Comparison of ENCODE assay signal across 23 cellular contexts in genomic region chr6:63663882-63664281, GRCh38. TPM values are rescaled to one million over a fixed set of nuclear protein-coding genes. Genes with fewer than 3 reads are reported as not detected.
A peak's percentile ranks its signal among the peaks of the same experiment; 100 is the strongest.
DNase-seq lines count a peak whose midpoint lies in the region; ATAC-seq, FAIRE-seq and TF ChIP-seq lines count a peak whose summit lies in the region.
"Had no signal": no experiment of that assay in that cellular context is flagged by ENCODE, and none has a peak within 500 bp of the region (broad histone marks: within the 10 kb centered on the region; RNA-seq: fewer than 3 reads in every experiment).

No MANE protein-coding gene starts in this region.

- peak overlapping the region; percentile 37 for H3K27ac Mint-ChIP-seq in activated B cell treated with CpG ODN at 0.5 μM for 24 hours
- H3K27ac Mint-ChIP-seq: activated naive CD4-positive, alpha-beta T cell treated with anti-CD3 and anti-CD28 coated beads, Interleukin-2, amount 50 U/mL, for 72 hours; activated T-helper 1 cell treated with anti-CD3 and anti-CD28 coated beads, Interleukin-12 subunit alpha, Interleukin-12 subunit beta, Interleukin-2, Interleukin-4 antibody, amounts not matched to agents 30 ng/mL and 10 ng/mL and 1 ng/mL, durations not matched to agents 14 hours and 24 hours and 36 hours; T-helper 2 cell treated with Interferon-gamma antibody and Interleukin-4, amounts not matched to agents 5 μg/mL and 100 μg/mL, for 36 hours had no signal

- H3K79me2 ChIP-seq in SK-N-SH (ENCODE audit: insufficient read depth) (peaks cover 84% of the 10 kb centered on the region), HepG2 (ENCODE audit: insufficient read depth, low read length) (peaks cover 99% of the 10 kb centered on the region), smooth muscle cell (ENCODE audit: low read depth) (peaks cover 100% of the 10 kb centered on the region)

- H3K36me3 ChIP-seq in SK-N-SH (replicated peaks in 1 of 2; ENCODE audit: control insufficient read depth in 1 of 2, insufficient read depth in 2 of 2, low read length in 1 of 2), result peaks cover 0 to 6% of the 10 kb centered on the region in 2 experiments
- no peaks in the 10 kb centered on the region; a peak in 2 of 5 replicates for H3K36me3 ChIP-seq in HepG2 (replicated peaks in 1 of 2; ENCODE audit: control insufficient read depth in 1 of 2, insufficient read depth in 2 of 2, low read length in 2 of 2)
- no peaks in the 10 kb centered on the region for H3K36me3 ChIP-seq in smooth muscle cell (ENCODE audit: low read depth)
- H3K36me3 ChIP-seq: heart right ventricle, sigmoid colon, transverse colon had no signal

- peak overlapping the region in 1 of 2 experiments; percentile 82; a peak in 2 of 4 replicates for H3K27ac ChIP-seq in SK-N-SH (ENCODE audit: low read depth in 2 of 2, low read length in 1 of 2)
- no peak overlapping the region for H3K27ac ChIP-seq in HepG2 (ENCODE audit: extremely low read length, insufficient read depth, low read length)
- H3K27ac ChIP-seq in smooth muscle cell (ENCODE audit: low read depth), result peak overlapping the region; percentile 86
- H3K27ac ChIP-seq: 22Rv1, sigmoid colon had no signal

- H3K27me3 Mint-ChIP-seq in activated B cell treated with CpG ODN at 0.5 μM for 24 hours, result no peaks in the 10 kb centered on the region
- H3K27me3 Mint-ChIP-seq: CD8-positive, alpha-beta memory T cell had no signal

- H3K4me2 ChIP-seq in SK-N-SH, result peak overlapping the region; percentile 33; the same call in 1 of the 2 replicates
- no peak overlapping the region for H3K4me2 ChIP-seq in HepG2 (ENCODE audit: low read depth, low read length)
- peak overlapping the region; percentile 28 for H3K4me2 ChIP-seq in smooth muscle cell

- no TSS peak for BruUV-seq in HepG2 (replicated peaks; lab: Mats Ljungman, UMichigan)

- H3K4me3 ChIP-seq in SK-N-SH (ENCODE audit: low read depth in 2 of 2, low read length in 1 of 2) (no peak overlapping the region), HepG2 (replicated peaks in 1 of 3; ENCODE audit: insufficient read depth in 1 of 3, low read depth in 2 of 3, low read length in 3 of 3) (no peak overlapping the region), smooth muscle cell (no peak overlapping the region)
- H3K4me3 ChIP-seq: heart right ventricle, sigmoid colon, transverse colon had no signal

- in situ Hi-C loops in HepG2 (cut with HindIII; ENCODE audit: extremely low pct_ligation_motif_present, low pct_unique_long_range_greater_than_20kb), result no loop called here

- no peak for DNase-seq in SK-N-SH
- no peak for DNase-seq in activated B cell treated with CpG ODN at 0.5 μM for 24 hours
- no peak for DNase-seq in HepG2 (ENCODE audit: low spot score)
- DNase-seq in smooth muscle cell (lab: John Stamatoyannopoulos, UW; ENCODE audit: unreplicated experiment), result no peak
- no peak for DNase-seq in GM03348 (ENCODE audit: low spot score)
- DNase-seq in HPDE6-E6E7 (ENCODE audit: extremely low spot score), result no peak
- DNase-seq: CD8-positive, alpha-beta memory T cell; DMS153; heart right ventricle; NCI-H1048; NCI-H187 treated with DMSO at 0.1 percent for 48 hours; NCI-H526 treated with DMSO at 0.1 percent for 48 hours; sigmoid colon; stimulated activated CD8-positive, alpha-beta memory T cell treated with anti-CD3 and anti-CD28 coated beads, Interleukin-4, amount 100 ng/mL, for 48 hours; transverse colon had no signal

- no peak for TF ChIP-seq POLR2A in HepG2 (IDR thresholded peaks at IDR 0.05; ENCODE audit: insufficient read depth in 1 of 2, low read depth in 2 of 2, low read length in 2 of 2)

- H2AFZ ChIP-seq in SK-N-SH (ENCODE audit: low read depth), result no peak overlapping the region
- no peak overlapping the region for H2AFZ ChIP-seq in HepG2 (ENCODE audit: low read length)
- H2AFZ ChIP-seq in smooth muscle cell (ENCODE audit: low read depth), result no peak overlapping the region

- peaks cover 11% of the 10 kb centered on the region for H3K36me3 Mint-ChIP-seq in activated B cell treated with CpG ODN at 0.5 μM for 24 hours (ENCODE audit: low read depth)

- H3K9ac ChIP-seq in SK-N-SH (no peak overlapping the region), HepG2 (ENCODE audit: insufficient read depth, low read depth, low read length) (no peak overlapping the region), smooth muscle cell (ENCODE audit: low read depth) (no peak overlapping the region)

- intact Hi-C loops in activated B cell treated with CpG ODN at 0.5 μM for 24 hours (cut with micrococcal nuclease), result loop anchor here (2.0 kb wide), 1 partner anchor 17 kb away; no protein-coding TSS in a partner anchor
- intact Hi-C loops in HepG2 (cut with micrococcal nuclease; ENCODE audit: unreplicated experiment), result loop anchor here (2.0 kb wide), 1 partner anchor 17 kb away; no protein-coding TSS in a partner anchor

- peaks cover 52% of the 10 kb centered on the region for H4K20me1 ChIP-seq in SK-N-SH (ENCODE audit: insufficient read depth)
- peaks cover 61% of the 10 kb centered on the region for H4K20me1 ChIP-seq in HepG2 (ENCODE audit: insufficient read depth, low read length)
- peaks cover 94% of the 10 kb centered on the region for H4K20me1 ChIP-seq in smooth muscle cell (ENCODE audit: low read depth)

- H3K4me1 ChIP-seq in SK-N-SH (ENCODE audit: control insufficient read depth in 1 of 2, insufficient read depth in 2 of 2, low read depth in 1 of 2, low read length in 1 of 2) (peaks cover 4 to 7% of the 10 kb centered on the region in 2 experiments; a peak in 3 of 4 replicates), HepG2 (ENCODE audit: insufficient read depth, low read length) (peaks cover 24% of the 10 kb centered on the region), smooth muscle cell (ENCODE audit: low read depth) (peaks cover 8% of the 10 kb centered on the region)

- ATAC-seq in SK-N-SH treated with all-trans-retinoic acid at 6 μM for 48 hours (no peak), activated B cell treated with CpG ODN at 0.5 μM for 24 hours (ENCODE audit: low read depth) (no peak), HepG2 (no peak), HG03378 (IDR thresholded peaks at IDR 0.05; ENCODE audit: unreplicated experiment) (no peak)
- ATAC-seq: activated naive CD4-positive, alpha-beta T cell treated with anti-CD3 and anti-CD28 coated beads, Interleukin-2, amount 50 U/mL, for 72 hours had no signal

- TF ChIP-seq RAD21 in SK-N-SH (IDR thresholded peaks at IDR 0.05; ENCODE audit: low read length) (no peak), HepG2 (CRISPR knock-in tag; IDR thresholded peaks at IDR 0.05) (no peak)

- TF ChIP-seq CTCF in SK-N-SH (IDR thresholded peaks at IDR 0.05), result no peak
- no peak for TF ChIP-seq CTCF in activated B cell treated with CpG ODN at 0.5 μM for 24 hours (IDR thresholded peaks at IDR 0.05)
- no peak for TF ChIP-seq CTCF in HepG2 (CRISPR knock-in tag; IDR thresholded peaks at IDR 0.05)
- no peak for TF ChIP-seq CTCF in smooth muscle cell (IDR thresholded peaks at IDR 0.05; ENCODE audit: borderline replicate concordance, insufficient read depth, poor library complexity, severe bottlenecking)

- POLR2A ChIA-PET in SK-N-SH (lab: Yijun Ruan, JAX), result no interaction called here
- POLR2A ChIA-PET in activated B cell treated with CpG ODN at 0.5 μM for 24 hours (lab: Charles Lee), result interaction anchor here (1.6 kb wide), 1 partner anchor 28 kb away, joined by 4 read pairs; the partner anchor contains the start of gene PHF3
- POLR2A ChIA-PET in HepG2 (lab: Yijun Ruan, JAX), result interaction anchor here (1.2 kb wide), 1 partner anchor 28 kb away, joined by 3 read pairs; the partner anchor contains the start of gene PHF3

- H3K9me2 ChIP-seq in SK-N-SH, result no peaks in the 10 kb centered on the region

- H3K4me1 Mint-ChIP-seq in activated B cell treated with CpG ODN at 0.5 μM for 24 hours, result peaks cover 64% of the 10 kb centered on the region

- CTCF ChIA-PET in SK-N-SH (lab: Yijun Ruan, JAX) (interaction anchor here (1.1 to 1.4 kb wide), 2 partner anchors 22 to 65 kb away, joined by 3 to 5 read pairs; no protein-coding TSS in a partner anchor), activated B cell treated with CpG ODN at 0.5 μM for 24 hours (lab: Charles Lee) (interaction anchor here (1.0 kb wide), 1 partner anchor 66 kb away, joined by 3 read pairs; no protein-coding TSS in a partner anchor), HepG2 (lab: Yijun Ruan, JAX; ENCODE audit: low intra/inter-chr PET ratio, low total read pairs) (no interaction called here)

- H3K9me3 Mint-ChIP-seq in activated B cell treated with CpG ODN at 0.5 μM for 24 hours, result no peaks in the 10 kb centered on the region
- H3K9me3 Mint-ChIP-seq: activated naive CD4-positive, alpha-beta T cell treated with anti-CD3 and anti-CD28 coated beads, Interleukin-2, amount 50 U/mL, for 72 hours; activated T-helper 1 cell treated with anti-CD3 and anti-CD28 coated beads, Interleukin-12 subunit alpha, Interleukin-12 subunit beta, Interleukin-2, Interleukin-4 antibody, amounts not matched to agents 30 ng/mL and 10 ng/mL and 1 ng/mL, durations not matched to agents 14 hours and 24 hours and 36 hours; CD8-positive, alpha-beta memory T cell; T-helper 2 cell treated with Interferon-gamma antibody and Interleukin-4, amounts not matched to agents 5 μg/mL and 100 μg/mL, for 36 hours had no signal

- H3K4me3 Mint-ChIP-seq in activated B cell treated with CpG ODN at 0.5 μM for 24 hours, result no peak overlapping the region
- H3K4me3 Mint-ChIP-seq: activated T-helper 1 cell treated with anti-CD3 and anti-CD28 coated beads, Interleukin-12 subunit alpha, Interleukin-12 subunit beta, Interleukin-2, Interleukin-4 antibody, amounts not matched to agents 30 ng/mL and 10 ng/mL and 1 ng/mL, durations not matched to agents 14 hours and 24 hours and 36 hours; T-helper 2 cell treated with Interferon-gamma antibody and Interleukin-4, amounts not matched to agents 5 μg/mL and 100 μg/mL, for 36 hours had no signal

- H3K9me3 ChIP-seq in SK-N-SH (no peaks in the 10 kb centered on the region), HepG2 (ENCODE audit: low read length) (no peaks in the 10 kb centered on the region), smooth muscle cell (replicated peaks; ENCODE audit: low read depth) (no peaks in the 10 kb centered on the region)
- H3K9me3 ChIP-seq: heart right ventricle, sigmoid colon, transverse colon had no signal

- H3F3A ChIP-seq in SK-N-SH (replicated peaks; ENCODE audit: insufficient read depth), result peaks cover 18% of the 10 kb centered on the region
- H3F3A ChIP-seq in smooth muscle cell (ENCODE audit: low read depth), result peaks cover 9% of the 10 kb centered on the region

- FAIRE-seq in HepG2 (lab: Jason Lieb, UNC), result no peak
- FAIRE-seq: GM18507, H1 had no signal

- TF ChIP-seq EP300 in SK-N-SH (IDR thresholded peaks at IDR 0.05; ENCODE audit: borderline replicate concordance in 1 of 2, low read depth in 1 of 2, low read length in 1 of 2) (no peak), HepG2 (IDR thresholded peaks at IDR 0.05; ENCODE audit: low read depth in 2 of 2, low read length in 2 of 2) (no peak), HepG2 (CRISPR knock-in tag; IDR thresholded peaks at IDR 0.05; ENCODE audit: borderline replicate concordance) (no peak)

- H3K27me3 ChIP-seq in SK-N-SH (ENCODE audit: insufficient read depth) (no peaks in the 10 kb centered on the region), HepG2 (ENCODE audit: control insufficient read depth in 1 of 2, insufficient read depth in 2 of 2, low read length in 2 of 2) (no peaks in the 10 kb centered on the region), smooth muscle cell (ENCODE audit: low read depth) (no peaks in the 10 kb centered on the region)
- H3K27me3 ChIP-seq: heart right ventricle, sigmoid colon, transverse colon had no signal

RNA-seq across cellular contexts. Expression of gene PHF3, which starts 28.3 kb away (rescaled TPM):
- polyA plus RNA-seq in SK-N-SH (2012; rRNA removed), result 4.4 and 5.3 TPM in 2 replicates
- 5.6 and 7.2 TPM in 2 replicates for polyA plus RNA-seq in SK-N-SH (2012; cell fraction: cytosol; rRNA removed)
- 4.7 and 8.8 TPM in 2 replicates for polyA plus RNA-seq in SK-N-SH (2012; cell fraction: nucleus; rRNA removed)
- 52.4 and 56.7 TPM in 2 replicates for total RNA-seq in activated B cell treated with CpG ODN at 0.5 μM for 24 hours
- total RNA-seq in HepG2 (2016; rRNA removed; fragmentation: Illumina TruSeq; extraction: Trizol), result 70.4 and 96.2 TPM in 2 replicates
- 12.4 and 15.1 TPM in 2 replicates for total RNA-seq in HepG2 (2016; cell fraction: cytosol; rRNA removed; fragmentation: Illumina TruSeq; extraction: Trizol; ENCODE audit: low read depth)
- 65.9 and 83.2 TPM in 2 replicates for total RNA-seq in HepG2 (2016; cell fraction: insoluble cytoplasmic fraction; rRNA removed; fragmentation: Illumina TruSeq; extraction: Trizol)
- 28.6 and 32.3 TPM in 2 replicates for total RNA-seq in HepG2 (2016; cell fraction: membrane; rRNA removed; fragmentation: Illumina TruSeq; extraction: Trizol)
- 158 and 181 TPM in 2 replicates for total RNA-seq in HepG2 (2016; cell fraction: nucleus; rRNA removed; fragmentation: Illumina TruSeq; extraction: Trizol)
- polyA plus RNA-seq in HepG2 (2011; rRNA removed), result 14.9 and 19.8 TPM in 2 replicates
- 8.2 and 12.4 TPM in 2 replicates for polyA plus RNA-seq in HepG2 (2011; cell fraction: cytosol; rRNA removed)
- polyA plus RNA-seq in HepG2 (2011; cell fraction: nucleus; rRNA removed), result 16.7 and 17.3 TPM in 2 replicates
- 34.1 and 42.7 TPM in 2 replicates for polyA plus RNA-seq in HepG2 (2012)
- 0.59 and 0.80 TPM in 2 replicates for polyA plus RNA-seq in HepG2 (2016; cell fraction: cytosol; fragmentation: Illumina TruSeq; extraction: Trizol; ENCODE audit: low read depth)
- polyA plus RNA-seq in HepG2 (2016; cell fraction: insoluble cytoplasmic fraction; fragmentation: Illumina TruSeq; extraction: Trizol; ENCODE audit: low read depth), result 38.7 and 39.9 TPM in 2 replicates
- polyA plus RNA-seq in HepG2 (2016; cell fraction: membrane; fragmentation: Illumina TruSeq; extraction: Trizol; ENCODE audit: low read depth), result 2.3 and 2.9 TPM in 2 replicates
- polyA plus RNA-seq in HepG2 (2016; cell fraction: nucleus; fragmentation: Illumina TruSeq; extraction: Trizol; ENCODE audit: insufficient read depth, low read depth), result 68.3 and 69.3 TPM in 2 replicates
- 20.9 and 41.8 TPM in 2 replicates for polyA minus RNA-seq in HepG2 (2011; rRNA and poly(A)+ RNA removed; ENCODE audit: low replicate concordance)
- polyA minus RNA-seq in HepG2 (2011; cell fraction: cytosol; rRNA and poly(A)+ RNA removed), result 57.3 and 65.6 TPM in 2 replicates
- 272 and 293 TPM in 2 replicates for polyA minus RNA-seq in HepG2 (2011; cell fraction: nucleus; rRNA and poly(A)+ RNA removed)
- total RNA-seq in smooth muscle cell, result 44.7 and 59.8 TPM in 2 replicates
- 9.8 and 10.2 TPM in 2 replicates for polyA plus RNA-seq in smooth muscle cell
